ENCODE assay signal across 1 cellular context in the genomic region with DNA sequence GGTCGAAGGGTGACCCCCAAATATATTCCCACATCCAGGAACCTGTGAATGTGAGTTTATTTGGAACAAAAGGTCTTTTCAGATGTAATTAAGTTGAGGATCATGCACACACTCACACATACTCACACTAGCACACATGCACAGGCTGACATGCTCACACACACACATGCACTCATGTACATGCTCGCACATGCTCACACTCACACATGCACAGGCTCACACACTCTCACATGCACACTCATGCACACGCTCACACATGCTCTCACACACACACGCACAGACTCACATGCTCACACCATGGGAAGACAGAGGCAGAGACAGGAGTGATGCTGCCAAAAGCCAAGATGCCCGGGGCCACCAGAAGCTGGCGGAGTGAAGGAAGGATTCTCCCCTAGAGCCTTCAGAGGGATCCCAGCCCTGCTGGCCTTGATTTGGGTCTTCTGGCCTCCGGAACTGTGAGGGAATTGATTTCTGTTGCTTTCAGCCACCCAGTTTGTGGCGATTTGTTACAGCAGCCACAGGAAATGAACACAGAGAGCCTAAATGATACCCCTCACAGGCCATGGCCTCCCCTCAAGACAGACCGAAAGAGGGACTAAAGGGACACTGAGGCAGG.
TF ChIP-seq lines count a peak whose summit lies in the region.

No MANE protein-coding gene starts in this region.

TF ChIP-seq in HepG2, 621 proteins besides CTCF, POLR2A, EP300 and RAD21 (continued from another document):
- TF ChIP-seq ZNF562 (CRISPR knock-in tag; IDR thresholded peaks at IDR 0.05; ENCODE audit: borderline replicate concordance) (no peak), ZNF556 (CRISPR knock-in tag; IDR thresholded peaks at IDR 0.05; ENCODE audit: borderline replicate concordance) (no peak), ZNF460 (CRISPR knock-in tag; IDR thresholded peaks at IDR 0.05; ENCODE audit: borderline replicate concordance) (no peak), JDP2 (CRISPR knock-in tag; IDR thresholded peaks at IDR 0.05; ENCODE audit: borderline replicate concordance) (no peak)
- TF ChIP-seq, protein P1, sequence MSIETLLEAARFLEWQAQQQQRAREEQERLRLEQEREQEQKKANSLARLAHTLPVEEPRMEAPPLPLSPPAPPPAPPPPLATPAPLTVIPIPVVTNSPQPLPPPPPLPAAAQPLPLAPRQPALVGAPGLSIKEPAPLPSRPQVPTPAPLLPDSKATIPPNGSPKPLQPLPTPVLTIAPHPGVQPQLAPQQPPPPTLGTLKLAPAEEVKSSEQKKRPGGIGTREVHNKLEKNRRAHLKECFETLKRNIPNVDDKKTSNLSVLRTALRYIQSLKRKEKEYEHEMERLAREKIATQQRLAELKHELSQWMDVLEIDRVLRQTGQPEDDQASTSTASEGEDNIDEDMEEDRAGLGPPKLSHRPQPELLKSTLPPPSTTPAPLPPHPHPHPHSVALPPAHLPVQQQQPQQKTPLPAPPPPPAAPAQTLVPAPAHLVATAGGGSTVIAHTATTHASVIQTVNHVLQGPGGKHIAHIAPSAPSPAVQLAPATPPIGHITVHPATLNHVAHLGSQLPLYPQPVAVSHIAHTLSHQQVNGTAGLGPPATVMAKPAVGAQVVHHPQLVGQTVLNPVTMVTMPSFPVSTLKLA (IDR thresholded peaks at IDR 0.05): peak; percentile 71
TF ChIP-seq in HepG2: peak in this region for 1.
